Comparison of ENCODE assay signal across 16 cellular contexts in the genomic region with DNA sequence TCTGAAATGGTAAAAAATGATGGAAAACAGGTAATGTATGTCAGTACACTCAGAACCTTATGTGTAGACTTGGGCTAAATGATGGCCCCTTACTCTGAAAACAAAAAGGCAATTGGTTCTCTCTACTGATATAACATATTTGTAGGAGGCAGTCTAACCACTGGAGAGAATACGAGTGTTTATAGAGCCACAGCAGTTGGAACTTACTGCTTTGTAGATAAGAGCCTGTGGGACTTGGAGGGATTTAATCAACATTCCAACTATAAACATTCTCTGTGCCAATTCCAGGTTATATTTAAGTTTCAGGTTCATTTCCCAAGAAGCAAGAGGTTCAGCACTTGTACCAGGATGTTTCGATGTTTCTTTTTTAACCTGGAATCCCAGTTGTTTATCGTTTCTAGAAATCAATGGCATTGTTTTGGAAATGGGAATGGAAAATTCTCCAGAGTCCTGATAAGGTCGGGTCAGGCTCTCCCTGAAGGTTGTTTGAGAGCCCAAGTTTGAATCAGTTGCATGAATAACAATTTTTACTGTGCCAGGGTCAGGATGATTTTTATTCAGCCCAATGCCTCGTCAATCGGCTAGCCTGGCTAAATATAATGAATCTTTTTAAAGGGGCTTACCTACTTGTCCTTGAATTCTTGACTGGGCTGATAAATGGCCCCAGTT.
DNase-seq lines count a peak whose midpoint lies in the region; ATAC-seq and TF ChIP-seq lines count a peak whose summit lies in the region.
"Had no signal": no experiment of that assay in that cellular context is flagged by ENCODE, and none has a peak within 500 bp of the region (broad histone marks: within the 10 kb centered on the region; RNA-seq: fewer than 3 reads in every experiment).

No MANE protein-coding gene starts in this region.

- DNase-seq in heart left ventricle (no peak), right atrium auricular region (ENCODE audit: low spot score) (no peak), left ventricle myocardium superior (no peak), neural progenitor cell (ENCODE audit: low spot score) (no peak), islet precursor cell (no peak), NCI-H2029 treated with DMSO at 0.1 percent for 48 hours (lab: John Stamatoyannopoulos, UW) (no peak)
- DNase-seq: Calu3; CD8-positive, alpha-beta T cell; DMS79 treated with DMSO at 0.1 percent for 48 hours; GF-D8; H9 had no signal

- H3K36me3 Mint-ChIP-seq in neural progenitor cell, result no peaks in the 10 kb centered on the region
- H3K36me3 Mint-ChIP-seq: CD8-positive, alpha-beta T cell had no signal

- H3K27ac ChIP-seq in heart left ventricle (peak overlapping the region in 7 of 12 donors; percentile 2 to 61 (median 24)), right atrium auricular region (peak overlapping the region in 1 of 2 donors; percentile 45), neural progenitor cell (no peak overlapping the region)
- H3K27ac ChIP-seq: BLaER1 treated with 17β-estradiol and CSF1 and Interleukin-3, amounts not matched to agents 10 nM and 100 nM; HL-60 had no signal

- ATAC-seq in heart left ventricle (peak; percentile 72 to 90 (median 82)), left ventricle myocardium superior (peak; percentile 94), HG03565 (IDR thresholded peaks at IDR 0.05; ENCODE audit: unreplicated experiment) (no peak)
- ATAC-seq: CD8-positive, alpha-beta T cell; GM23338 had no signal

- no peaks in the 10 kb centered on the region for H3K79me2 ChIP-seq in neural progenitor cell (ENCODE audit: low read depth)

- intact Hi-C loops in heart left ventricle (cut with DNase I), result loop anchor here in 1 of 10 donors (5.0 kb wide), 1 partner anchor 520 kb away; no protein-coding TSS in a partner anchor
- intact Hi-C loops in left ventricle myocardium superior (cut with micrococcal nuclease), result no loop called here

- no peak for TF ChIP-seq POLR2A in heart left ventricle (IDR thresholded peaks at IDR 0.05)

- peaks cover 2% of the 10 kb centered on the region for H3K27me3 Mint-ChIP-seq in neural progenitor cell (ENCODE audit: insufficient read depth, low read depth)
- H3K27me3 Mint-ChIP-seq: B cell had no signal

- TF ChIP-seq CTCF in heart left ventricle (IDR thresholded peaks at IDR 0.05) (no peak), right atrium auricular region (IDR thresholded peaks at IDR 0.05) (no peak), neural progenitor cell (IDR thresholded peaks at IDR 0.05) (no peak)

- no peaks in the 10 kb centered on the region for H3K36me3 ChIP-seq in heart left ventricle
- H3K36me3 ChIP-seq in right atrium auricular region, result no peaks in the 10 kb centered on the region
- no peaks in the 10 kb centered on the region for H3K36me3 ChIP-seq in neural progenitor cell
- H3K36me3 ChIP-seq: BLaER1 treated with 17β-estradiol and CSF1 and Interleukin-3, amounts not matched to agents 10 nM and 100 nM had no signal

- peak overlapping the region; percentile 30 for H2AFZ ChIP-seq in neural progenitor cell (replicated peaks)

- H3K4me3 ChIP-seq in heart left ventricle (no peak overlapping the region), right atrium auricular region (no peak overlapping the region), neural progenitor cell (no peak overlapping the region)
- H3K4me3 ChIP-seq: BLaER1 treated with 17β-estradiol and CSF1 and Interleukin-3, amounts not matched to agents 10 nM and 100 nM; GM23338 had no signal

- H3K4me2 ChIP-seq in neural progenitor cell, result no peak overlapping the region
- H3K4me2 ChIP-seq: BLaER1 treated with 17β-estradiol and CSF1 and Interleukin-3, amounts not matched to agents 10 nM and 100 nM; GM23338 had no signal

- 20 to 27% (median 26%) methylated on average over 6 of the region's 6 CpGs for WGBS in heart left ventricle, 4 donors

- peaks cover 7% of the 10 kb centered on the region for H3K4me1 Mint-ChIP-seq in neural progenitor cell
- H3K4me1 Mint-ChIP-seq: B cell, GM23338, H9 had no signal

- peaks cover 0 to 17% (median 4%) of the 10 kb centered on the region in 12 donors for H3K4me1 ChIP-seq in heart left ventricle
- H3K4me1 ChIP-seq in right atrium auricular region, result peaks cover 0 to 12% of the 10 kb centered on the region in 2 donors
- H3K4me1 ChIP-seq in neural progenitor cell, result no peaks in the 10 kb centered on the region

- peaks cover 3% of the 10 kb centered on the region for H3K9me3 Mint-ChIP-seq in neural progenitor cell

- no peaks in the 10 kb centered on the region for H4K20me1 ChIP-seq in neural progenitor cell (ENCODE audit: low read depth)
- H4K20me1 ChIP-seq: BLaER1 treated with 17β-estradiol and CSF1 and Interleukin-3, amounts not matched to agents 10 nM and 100 nM had no signal

- H3K4me3 Mint-ChIP-seq in neural progenitor cell, result no peak overlapping the region
- H3K4me3 Mint-ChIP-seq: B cell; CD8-positive, alpha-beta T cell; GM23338; H9 had no signal

- H3K27me3 ChIP-seq in heart left ventricle, result no peaks in the 10 kb centered on the region
- no peaks in the 10 kb centered on the region for H3K27me3 ChIP-seq in right atrium auricular region
- H3K27me3 ChIP-seq in neural progenitor cell, result no peaks in the 10 kb centered on the region

- no peak overlapping the region for H3K9ac ChIP-seq in neural progenitor cell
- H3K9ac ChIP-seq: BLaER1 treated with 17β-estradiol and CSF1 and Interleukin-3, amounts not matched to agents 10 nM and 100 nM had no signal

- H3K27ac Mint-ChIP-seq in neural progenitor cell, result no peak overlapping the region
- H3K27ac Mint-ChIP-seq: B cell; CD8-positive, alpha-beta T cell; GM23338; H9 had no signal

- H3K9me3 ChIP-seq in heart left ventricle, result peaks cover 0 to 11% (median 0%) of the 10 kb centered on the region in 12 donors
- H3K9me3 ChIP-seq in right atrium auricular region, result no peaks in the 10 kb centered on the region
- no peaks in the 10 kb centered on the region for H3K9me3 ChIP-seq in neural progenitor cell (ENCODE audit: low read depth)

- no peaks in the 10 kb centered on the region for H3F3A ChIP-seq in neural progenitor cell (ENCODE audit: low read depth)
